Comparison of ENCODE assay signal across 8 cellular contexts in genomic region chr1:2290595-2291510, GRCh38.
DNase-seq lines count a peak whose midpoint lies in the region; ATAC-seq and TF ChIP-seq lines count a peak whose summit lies in the region.

No MANE protein-coding gene starts in this region.

- H3K36me3 ChIP-seq in SJSA1 (no peaks in the 10 kb centered on the region), gastroesophageal sphincter (no peaks in the 10 kb centered on the region), tibial nerve (no peaks in the 10 kb centered on the region)

- H3K27ac ChIP-seq in CD4-positive, alpha-beta T cell (ENCODE audit: low read depth, low read length): peak overlapping the region; percentile 66
- H3K27ac ChIP-seq in SJSA1 (peak overlapping the region; percentile 94), gastroesophageal sphincter (peak overlapping the region in 3 of 4 donors; percentile 76 to 82 (median 82)), tibial nerve (peak overlapping the region; percentile 36 to 85 (median 74))

- H3K27me3 ChIP-seq in CD4-positive, alpha-beta T cell (ENCODE audit: control insufficient read depth, insufficient read depth, low read length): no peaks in the 10 kb centered on the region
- H3K27me3 ChIP-seq in SJSA1 (replicated peaks) (no peaks in the 10 kb centered on the region), gastroesophageal sphincter (no peaks in the 10 kb centered on the region), tibial nerve (no peaks in the 10 kb centered on the region)

- TF ChIP-seq POLR2A in gastroesophageal sphincter (IDR thresholded peaks at IDR 0.05) (no peak), tibial nerve (IDR thresholded peaks at IDR 0.05) (peak in 1 of 2 donors; percentile 7)

- H3K9me3 Mint-ChIP-seq in CD4-positive, alpha-beta T cell: no peaks in the 10 kb centered on the region

- peak overlapping the region; percentile 99 for H3K27ac Mint-ChIP-seq in CD4-positive, alpha-beta T cell

- POLR2A ChIA-PET in CD4-positive, alpha-beta T cell (lab: Charles Lee): interaction anchor here (0.6 to 4.1 kb wide), 10 partner anchors 10 to 482 kb away, joined by 3 to 31 read pairs (median 5); partner anchors contain the start of gene SKI

- H3K4me3 ChIP-seq in SJSA1: peak overlapping the region; percentile 27
- H3K4me3 ChIP-seq in gastroesophageal sphincter: peak overlapping the region in 1 of 2 donors; percentile 41
- peak overlapping the region; percentile 3 to 37 (median 24) for H3K4me3 ChIP-seq in tibial nerve

- TF ChIP-seq CTCF in CD4-positive, alpha-beta T cell (IDR thresholded peaks at IDR 0.05): no peak
- TF ChIP-seq CTCF in gastroesophageal sphincter (IDR thresholded peaks at IDR 0.05): no peak
- TF ChIP-seq CTCF in tibial nerve (IDR thresholded peaks at IDR 0.05): peak in 1 of 5 experiments; percentile 11

- intact Hi-C loops in CD4-positive, alpha-beta T cell (cut with DNase I, micrococcal nuclease): loop anchor here in 1 of 2 experiments (1.0 kb wide), 2 partner anchors 10 to 32 kb away; no protein-coding TSS in a partner anchor
- intact Hi-C loops in posterior vena cava (cut with DNase I): no loop called here

- H3K4me1 Mint-ChIP-seq in CD4-positive, alpha-beta T cell (ENCODE audit: low read depth): peaks cover 87% of the 10 kb centered on the region

- DNase-seq in CD4-positive, alpha-beta T cell: peak; percentile 52 to 80 (median 70)
- DNase-seq in HCEC 1CT (peak; percentile 99), SJSA1 (ENCODE audit: low read depth in 1 of 2, low spot score in 2 of 2) (peak; percentile 95 to 96), posterior vena cava (ENCODE audit: low spot score) (peak; percentile 97), tibial nerve (ENCODE audit: low spot score in 2 of 2) (peak; percentile 78 to 89), NCI-H2029 (lab: John Stamatoyannopoulos, UW) (no peak)
- peak; percentile 83 for DNase-seq in activated naive CD4-positive, alpha-beta T cell treated with Interleukin-2 at 50 U/mL for 16 hours

- 8 to 32% methylated on average over 9 to 18 of the region's 41 CpGs for WGBS in gastroesophageal sphincter (ENCODE audit: low coverage in 1 of 2), 2 donors
- WGBS in tibial nerve, 2 donors: 3 to 16% methylated on average over 31 to 34 of the region's 41 CpGs

- no peaks in the 10 kb centered on the region for H3K9me3 ChIP-seq in CD4-positive, alpha-beta T cell (ENCODE audit: control insufficient read depth, low read length)
- no peaks in the 10 kb centered on the region for H3K9me3 ChIP-seq in SJSA1 (replicated peaks)
- no peaks in the 10 kb centered on the region for H3K9me3 ChIP-seq in gastroesophageal sphincter
- no peaks in the 10 kb centered on the region for H3K9me3 ChIP-seq in tibial nerve

- no peaks in the 10 kb centered on the region for H3K27me3 Mint-ChIP-seq in CD4-positive, alpha-beta T cell

- TF ChIP-seq EP300 in gastroesophageal sphincter (IDR thresholded peaks at IDR 0.05): no peak
- TF ChIP-seq EP300 in tibial nerve (IDR thresholded peaks at IDR 0.05): peak; percentile 23 to 96

- peak overlapping the region; percentile 93 for H3K4me3 Mint-ChIP-seq in CD4-positive, alpha-beta T cell

- CTCF ChIA-PET in CD4-positive, alpha-beta T cell (lab: Charles Lee): interaction anchor here (1.1 to 2.6 kb wide), 4 partner anchors 9 to 96 kb away, joined by 3 to 14 read pairs (median 4); partner anchors contain the start of gene FAAP20

- H3K4me1 ChIP-seq in SJSA1 (replicated peaks) (peaks cover 37% of the 10 kb centered on the region), gastroesophageal sphincter (peaks cover 7 to 100% (median 79%) of the 10 kb centered on the region in 3 donors), tibial nerve (peaks cover 4 to 98% (median 66%) of the 10 kb centered on the region in 4 donors)

- peak; percentile 64 for ATAC-seq in CD4-positive, alpha-beta T cell (ENCODE audit: poor library complexity)
- ATAC-seq in gastroesophageal sphincter: peak; percentile 84

- peaks cover 63% of the 10 kb centered on the region for H3K36me3 Mint-ChIP-seq in CD4-positive, alpha-beta T cell (ENCODE audit: low read depth)
